1 cellular context compared by ENCODE assay signal in the genomic region with DNA sequence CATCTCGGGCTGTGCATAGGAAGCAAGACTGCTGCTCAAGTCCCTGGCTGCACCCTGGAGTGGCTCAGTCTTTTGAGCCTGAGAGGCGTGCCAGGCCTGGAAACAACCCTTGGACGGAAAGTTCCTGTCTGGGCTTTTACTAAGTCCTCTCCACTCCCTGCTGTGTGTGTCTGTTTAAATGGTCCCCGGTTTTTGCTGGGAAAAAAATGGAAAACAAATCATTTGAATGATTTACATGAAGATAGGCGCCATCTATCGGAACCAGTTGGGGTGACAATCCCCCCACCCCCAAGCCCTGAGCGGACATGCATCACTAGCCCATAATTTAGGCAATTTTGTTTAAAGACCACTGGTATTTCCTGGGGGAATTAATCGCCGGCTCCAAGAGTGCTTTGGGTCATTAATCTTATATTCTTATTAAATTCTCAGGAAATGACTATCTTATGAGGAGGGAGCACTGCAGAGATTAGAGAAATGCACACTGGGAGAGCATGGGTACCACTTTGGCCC.
A peak's percentile ranks its signal among the peaks of the same experiment; 100 is the strongest.
TF ChIP-seq lines count a peak whose summit lies in the region.

No MANE protein-coding gene starts in this region.

TF ChIP-seq in K562, 482 proteins besides CTCF, POLR2A, EP300 and RAD21 (continued from another document):
- TF ChIP-seq, protein P1, sequence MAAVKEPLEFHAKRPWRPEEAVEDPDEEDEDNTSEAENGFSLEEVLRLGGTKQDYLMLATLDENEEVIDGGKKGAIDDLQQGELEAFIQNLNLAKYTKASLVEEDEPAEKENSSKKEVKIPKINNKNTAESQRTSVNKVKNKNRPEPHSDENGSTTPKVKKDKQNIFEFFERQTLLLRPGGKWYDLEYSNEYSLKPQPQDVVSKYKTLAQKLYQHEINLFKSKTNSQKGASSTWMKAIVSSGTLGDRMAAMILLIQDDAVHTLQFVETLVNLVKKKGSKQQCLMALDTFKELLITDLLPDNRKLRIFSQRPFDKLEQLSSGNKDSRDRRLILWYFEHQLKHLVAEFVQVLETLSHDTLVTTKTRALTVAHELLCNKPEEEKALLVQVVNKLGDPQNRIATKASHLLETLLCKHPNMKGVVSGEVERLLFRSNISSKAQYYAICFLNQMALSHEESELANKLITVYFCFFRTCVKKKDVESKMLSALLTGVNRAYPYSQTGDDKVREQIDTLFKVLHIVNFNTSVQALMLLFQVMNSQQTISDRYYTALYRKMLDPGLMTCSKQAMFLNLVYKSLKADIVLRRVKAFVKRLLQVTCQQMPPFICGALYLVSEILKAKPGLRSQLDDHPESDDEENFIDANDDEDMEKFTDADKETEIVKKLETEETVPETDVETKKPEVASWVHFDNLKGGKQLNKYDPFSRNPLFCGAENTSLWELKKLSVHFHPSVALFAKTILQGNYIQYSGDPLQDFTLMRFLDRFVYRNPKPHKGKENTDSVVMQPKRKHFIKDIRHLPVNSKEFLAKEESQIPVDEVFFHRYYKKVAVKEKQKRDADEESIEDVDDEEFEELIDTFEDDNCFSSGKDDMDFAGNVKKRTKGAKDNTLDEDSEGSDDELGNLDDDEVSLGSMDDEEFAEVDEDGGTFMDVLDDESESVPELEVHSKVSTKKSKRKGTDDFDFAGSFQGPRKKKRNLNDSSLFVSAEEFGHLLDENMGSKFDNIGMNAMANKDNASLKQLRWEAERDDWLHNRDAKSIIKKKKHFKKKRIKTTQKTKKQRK (IDR thresholded peaks at IDR 0.05; ENCODE audit: borderline replicate concordance, low read depth, low read length): no peak
- TF ChIP-seq JUND (IDR thresholded peaks at IDR 0.05; ENCODE audit: borderline replicate concordance, low read depth, low read length) (0 out of 2 replicates have a peak, but pooled peaks have one; percentile 33), JUND (tag; IDR thresholded peaks at IDR 0.05; ENCODE audit: borderline replicate concordance, low read depth, low read length) (no peak; the same call in 2 of the 3 replicates), EGR1 (conservative IDR thresholded peaks at IDR 0.05) (no peak), XRCC5 (IDR thresholded peaks at IDR 0.05; ENCODE audit: low read depth, low read length) (peak; percentile 33; the same call in 1 of the 2 replicates), RCOR1 (IDR thresholded peaks at IDR 0.05; ENCODE audit: borderline replicate concordance in 1 of 2, low read depth in 2 of 2, low read length in 2 of 2) (peak in 1 of 2 experiments; percentile 9; a peak in 1 of 4 replicates), MEIS2 (IDR thresholded peaks at IDR 0.05; ENCODE audit: partially characterized antibody) (peak; percentile 41), POLR2H (tag; IDR thresholded peaks at IDR 0.05; ENCODE audit: low read depth) (no peak), ZNF384 (IDR thresholded peaks at IDR 0.05; ENCODE audit: low read depth, low read length) (peak; percentile 71), BRD9 (IDR thresholded peaks at IDR 0.05; ENCODE audit: low read depth, partially characterized antibody) (peak; percentile 61), MAZ (CRISPR knock-in tag; conservative IDR thresholded peaks at IDR 0.05 in 1 of 2, IDR thresholded peaks at IDR 0.05 in 1 of 2) (peak in 1 of 2 experiments; percentile 71; a peak in 2 of 4 replicates)
- TF ChIP-seq, protein P2, sequence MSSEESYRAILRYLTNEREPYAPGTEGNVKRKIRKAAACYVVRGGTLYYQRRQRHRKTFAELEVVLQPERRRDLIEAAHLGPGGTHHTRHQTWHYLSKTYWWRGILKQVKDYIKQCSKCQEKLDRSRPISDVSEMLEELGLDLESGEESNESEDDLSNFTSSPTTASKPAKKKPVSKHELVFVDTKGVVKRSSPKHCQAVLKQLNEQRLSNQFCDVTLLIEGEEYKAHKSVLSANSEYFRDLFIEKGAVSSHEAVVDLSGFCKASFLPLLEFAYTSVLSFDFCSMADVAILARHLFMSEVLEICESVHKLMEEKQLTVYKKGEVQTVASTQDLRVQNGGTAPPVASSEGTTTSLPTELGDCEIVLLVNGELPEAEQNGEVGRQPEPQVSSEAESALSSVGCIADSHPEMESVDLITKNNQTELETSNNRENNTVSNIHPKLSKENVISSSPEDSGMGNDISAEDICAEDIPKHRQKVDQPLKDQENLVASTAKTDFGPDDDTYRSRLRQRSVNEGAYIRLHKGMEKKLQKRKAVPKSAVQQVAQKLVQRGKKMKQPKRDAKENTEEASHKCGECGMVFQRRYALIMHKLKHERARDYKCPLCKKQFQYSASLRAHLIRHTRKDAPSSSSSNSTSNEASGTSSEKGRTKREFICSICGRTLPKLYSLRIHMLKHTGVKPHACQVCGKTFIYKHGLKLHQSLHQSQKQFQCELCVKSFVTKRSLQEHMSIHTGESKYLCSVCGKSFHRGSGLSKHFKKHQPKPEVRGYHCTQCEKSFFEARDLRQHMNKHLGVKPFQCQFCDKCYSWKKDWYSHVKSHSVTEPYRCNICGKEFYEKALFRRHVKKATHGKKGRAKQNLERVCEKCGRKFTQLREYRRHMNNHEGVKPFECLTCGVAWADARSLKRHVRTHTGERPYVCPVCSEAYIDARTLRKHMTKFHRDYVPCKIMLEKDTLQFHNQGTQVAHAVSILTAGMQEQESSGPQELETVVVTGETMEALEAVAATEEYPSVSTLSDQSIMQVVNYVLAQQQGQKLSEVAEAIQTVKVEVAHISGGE (CRISPR knock-in tag; IDR thresholded peaks at IDR 0.05): peak in 1 of 3 experiments; percentile 53; a peak in 1 of 6 replicates
- TF ChIP-seq, protein P3, sequence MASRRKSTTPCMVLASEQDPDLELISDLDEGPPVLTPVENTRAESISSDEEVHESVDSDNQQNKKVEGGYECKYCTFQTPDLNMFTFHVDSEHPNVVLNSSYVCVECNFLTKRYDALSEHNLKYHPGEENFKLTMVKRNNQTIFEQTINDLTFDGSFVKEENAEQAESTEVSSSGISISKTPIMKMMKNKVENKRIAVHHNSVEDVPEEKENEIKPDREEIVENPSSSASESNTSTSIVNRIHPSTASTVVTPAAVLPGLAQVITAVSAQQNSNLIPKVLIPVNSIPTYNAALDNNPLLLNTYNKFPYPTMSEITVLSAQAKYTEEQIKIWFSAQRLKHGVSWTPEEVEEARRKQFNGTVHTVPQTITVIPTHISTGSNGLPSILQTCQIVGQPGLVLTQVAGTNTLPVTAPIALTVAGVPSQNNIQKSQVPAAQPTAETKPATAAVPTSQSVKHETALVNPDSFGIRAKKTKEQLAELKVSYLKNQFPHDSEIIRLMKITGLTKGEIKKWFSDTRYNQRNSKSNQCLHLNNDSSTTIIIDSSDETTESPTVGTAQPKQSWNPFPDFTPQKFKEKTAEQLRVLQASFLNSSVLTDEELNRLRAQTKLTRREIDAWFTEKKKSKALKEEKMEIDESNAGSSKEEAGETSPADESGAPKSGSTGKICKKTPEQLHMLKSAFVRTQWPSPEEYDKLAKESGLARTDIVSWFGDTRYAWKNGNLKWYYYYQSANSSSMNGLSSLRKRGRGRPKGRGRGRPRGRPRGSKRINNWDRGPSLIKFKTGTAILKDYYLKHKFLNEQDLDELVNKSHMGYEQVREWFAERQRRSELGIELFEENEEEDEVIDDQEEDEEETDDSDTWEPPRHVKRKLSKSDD (conservative IDR thresholded peaks at IDR 0.05; ENCODE audit: low read length): 0 out of 2 replicates have a peak, but pooled peaks have one; percentile 37
- TF ChIP-seq, protein P4, sequence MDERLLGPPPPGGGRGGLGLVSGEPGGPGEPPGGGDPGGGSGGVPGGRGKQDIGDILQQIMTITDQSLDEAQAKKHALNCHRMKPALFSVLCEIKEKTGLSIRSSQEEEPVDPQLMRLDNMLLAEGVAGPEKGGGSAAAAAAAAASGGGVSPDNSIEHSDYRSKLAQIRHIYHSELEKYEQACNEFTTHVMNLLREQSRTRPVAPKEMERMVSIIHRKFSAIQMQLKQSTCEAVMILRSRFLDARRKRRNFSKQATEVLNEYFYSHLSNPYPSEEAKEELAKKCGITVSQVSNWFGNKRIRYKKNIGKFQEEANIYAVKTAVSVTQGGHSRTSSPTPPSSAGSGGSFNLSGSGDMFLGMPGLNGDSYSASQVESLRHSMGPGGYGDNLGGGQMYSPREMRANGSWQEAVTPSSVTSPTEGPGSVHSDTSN (CRISPR knock-in tag; IDR thresholded peaks at IDR 0.05; ENCODE audit: low read depth): no peak
- TF ChIP-seq, protein P4 (tag; conservative IDR thresholded peaks at IDR 0.05; ENCODE audit: low read depth): peak; percentile 59
